ENCODE assay signal across 7 cellular contexts in genomic region chr16:58494981-58495860, GRCh38.
DNase-seq lines count a peak whose midpoint lies in the region; ATAC-seq, FAIRE-seq and TF ChIP-seq lines count a peak whose summit lies in the region.

No MANE protein-coding gene starts in this region.

- DNase-seq in GM13976 (ENCODE audit: low spot score) (peak; percentile 92), NCI-H1694 treated with DMSO at 0.1 percent for 48 hours (lab: John Stamatoyannopoulos, UW) (peak; percentile 90), T-helper 22 cell (ENCODE audit: low read depth) (peak; percentile 21), cerebellar cortex (ENCODE audit: low spot score) (peak; percentile 99)
- DNase-seq in stimulated activated CD4-positive, alpha-beta T cell treated with anti-CD3 and anti-CD28 coated beads, Interleukin-12 subunit alpha, Interleukin-12 subunit beta, amount 100 ng/mL, for 48 hours (ENCODE audit: low read depth in 2 of 3, low spot score in 1 of 3) = peak; percentile 64 to 74 (median 70)

- ATAC-seq in HG02938 (IDR thresholded peaks at IDR 0.05; ENCODE audit: unreplicated experiment) = peak; percentile 84

- no peak for TF ChIP-seq CTCF in GM13976 (IDR thresholded peaks at IDR 0.05; ENCODE audit: borderline replicate concordance, control extremely low read depth, extremely low read depth, insufficient read depth, missing control alignments)

- in situ Hi-C loops in GM13976 (cut with MboI; ENCODE audit: low sequenced_read_pairs, unreplicated experiment) = loop anchor here (5.0 kb wide), 1 partner anchor 158 kb away; no protein-coding TSS in a partner anchor

- FAIRE-seq in islet of Langerhans (lab: Jason Lieb, UNC) = peak; percentile 99

Comparison
In these comparisons a context has a peak if more than half of its experiments do, and no peak if none do; other contexts are left out.
1. Peak in every context shown above with its lines: DNase-seq and ATAC-seq.
2. DNase-seq: peak in every context shown above with its lines; median percentile 99 in cerebellar cortex; 92 in GM13976; 90 in NCI-H1694 treated with DMSO at 0.1 percent for 48 hours; 70 in stimulated activated CD4-positive, alpha-beta T cell treated with anti-CD3 and anti-CD28 coated beads, Interleukin-12 subunit alpha, Interleukin-12 subunit beta, amount 100 ng/mL, for 48 hours; 21 in T-helper 22 cell.